8 cellular contexts compared by ENCODE assay signal in the genomic region with DNA sequence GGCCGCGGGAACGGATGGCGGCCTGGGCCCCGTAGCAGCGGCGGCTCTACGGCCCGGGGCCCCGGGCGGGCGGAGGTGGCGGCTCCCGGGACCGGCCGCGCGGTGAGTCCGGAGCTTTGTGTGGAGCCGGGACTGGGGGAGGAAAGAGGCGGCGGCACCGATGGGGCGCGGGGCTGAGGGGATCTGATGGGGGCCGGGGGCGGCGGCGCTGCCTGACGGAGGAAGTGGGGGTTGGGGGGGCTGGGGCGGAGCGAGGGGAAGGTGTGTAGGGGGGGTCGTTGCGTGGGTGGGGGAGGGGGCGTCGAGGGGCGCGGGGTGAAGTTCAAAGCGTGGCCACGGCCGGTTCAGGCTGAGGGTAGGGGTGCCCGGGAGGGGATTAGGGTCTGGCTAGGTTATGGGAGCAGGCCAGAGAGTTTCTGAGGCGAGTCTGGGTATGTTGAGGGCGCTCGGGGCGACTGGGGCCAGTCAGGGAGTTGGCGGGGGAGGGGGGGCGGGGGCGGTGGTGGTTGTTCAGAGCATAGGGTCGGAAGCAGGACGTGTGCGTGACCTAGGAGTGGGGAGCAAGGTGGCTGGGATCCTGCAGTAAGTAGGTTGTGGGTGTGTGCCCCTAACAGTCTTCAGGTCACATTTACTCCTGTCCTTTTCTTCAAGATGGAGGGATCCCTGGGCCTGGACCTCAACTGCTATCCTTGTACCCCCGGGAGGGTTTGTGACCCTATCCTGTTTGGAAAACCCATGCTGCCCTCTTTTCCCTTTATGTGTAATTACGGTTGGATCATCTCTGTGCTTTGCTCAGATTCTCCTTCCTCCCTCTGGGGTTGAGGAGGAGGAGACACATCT. TPM values are rescaled to one million over a fixed set of nuclear protein-coding genes. Genes with fewer than 3 reads are reported as not detected.
DNase-seq lines count a peak whose midpoint lies in the region; ATAC-seq, FAIRE-seq and TF ChIP-seq lines count a peak whose summit lies in the region.

No MANE protein-coding gene starts in this region.

- H3K9ac ChIP-seq in Karpas-422 (ENCODE audit: low read length) (peak overlapping the region; percentile 78), K562 (ENCODE audit: insufficient read depth in 1 of 2, low read depth in 2 of 2, low read length in 2 of 2) (peak overlapping the region; percentile 81 to 89)

- H4K20me1 ChIP-seq in Karpas-422 (ENCODE audit: insufficient read depth, low read depth, low read length) (peaks cover 13% of the 10 kb centered on the region; the same call in 1 of the 2 replicates), K562 (replicated peaks; ENCODE audit: control insufficient read depth, insufficient read depth, low read length) (peaks cover 10% of the 10 kb centered on the region; the same call in 1 of the 2 replicates)

- TF ChIP-seq RAD21 in K562 (CRISPR knock-in tag; conservative IDR thresholded peaks at IDR 0.05 in 1 of 2, IDR thresholded peaks at IDR 0.05 in 1 of 2), result no peak

- peak; percentile 74 for DNase-seq in Right ventricle myocardium inferior (ENCODE audit: missing footprints)
- DNase-seq in cardiac septum (ENCODE audit: low spot score), result no peak
- DNase-seq in Karpas-422, result peak; percentile 67
- DNase-seq in T-helper 2 cell, result peak in 4 of 5 experiments; percentile 4 to 57 (median 10)
- DNase-seq in K562 (ENCODE audit: extremely low read depth in 1 of 4, low spot score in 3 of 4), result peak; percentile 52 to 84 (median 75)
- no peak for DNase-seq in iPS DF 6.9 (ENCODE audit: low read depth, low spot score)
- DNase-seq in sigmoid colon, result peak; percentile 72
- DNase-seq in NCI-H1436 treated with DMSO at 0.1 percent for 48 hours (lab: John Stamatoyannopoulos, UW), result no peak

- H3K4me3 ChIP-seq in Karpas-422 (ENCODE audit: low read length) (peak overlapping the region; percentile 71), K562 (peak overlapping the region; percentile 55), iPS DF 6.9 (ENCODE audit: low read length) (peak overlapping the region; percentile 79), sigmoid colon (peak overlapping the region; percentile 56 to 96 (median 84))

- no peaks in the 10 kb centered on the region for H3K9me2 ChIP-seq in Karpas-422 (replicated peaks; ENCODE audit: insufficient read depth, low read length)

- FAIRE-seq in K562 (lab: Jason Lieb, UNC), result no peak

- intact Hi-C loops in Right ventricle myocardium inferior (cut with DNase I) (loop anchor here (2.0 to 10.0 kb wide), 2 partner anchors 46 to 174 kb away; no protein-coding TSS in a partner anchor), cardiac septum (cut with DNase I) (loop anchor here (1.0 to 10.0 kb wide), 2 partner anchors 74 to 956 kb away; partner anchors contain the start of genes TRIP4 and USP3), K562 (cut with micrococcal nuclease) (loop anchor here (2.0 kb wide), 3 partner anchors 22 to 74 kb away; partner anchors contain the start of gene TRIP4), sigmoid colon (cut with DNase I) (loop anchor here (5.0 kb wide), 1 partner anchor 41 kb away; no protein-coding TSS in a partner anchor)

- H2AFZ ChIP-seq in Karpas-422 (ENCODE audit: low read length) (no peak overlapping the region), K562 (ENCODE audit: low read depth, low read length) (peak overlapping the region; percentile 12)

- no peak for TF ChIP-seq CTCF in K562 (IDR thresholded peaks at IDR 0.05 in 2 of 3, conservative IDR thresholded peaks at IDR 0.05 in 1 of 3; ENCODE audit: insufficient read depth in 2 of 3, low read depth in 1 of 3, low read length in 3 of 3)
- TF ChIP-seq CTCF in sigmoid colon (IDR thresholded peaks at IDR 0.05), result no peak

- TF ChIP-seq POLR2A in K562 (conservative IDR thresholded peaks at IDR 0.05), result no peak
- peak in 1 of 2 donors; percentile 28 for TF ChIP-seq POLR2A in sigmoid colon (IDR thresholded peaks at IDR 0.05)

- 3% methylated on average over 3 of the region's 54 CpGs for WGBS in K562 (ENCODE audit: insufficient coverage, low coverage, missing lambda C conversion rate)
- no CpG with 5 or more reads among the region's 54 CpGs for WGBS in iPS DF 6.9 (ENCODE audit: insufficient coverage, insufficient read length)
- WGBS in sigmoid colon, 2 donors, result 1 to 2% methylated on average over 54 of the region's 54 CpGs

- H3K36me3 ChIP-seq in Karpas-422 (ENCODE audit: insufficient read depth, low read length), result 0 out of 2 replicates have a peak, but pooled peaks cover 3% of the 10 kb centered on the region
- H3K36me3 ChIP-seq in K562 (ENCODE audit: control insufficient read depth, insufficient read depth, low read length), result peaks cover 18% of the 10 kb centered on the region; the same call in 2 of the 3 replicates
- no peaks in the 10 kb centered on the region for H3K36me3 ChIP-seq in iPS DF 6.9 (ENCODE audit: control insufficient read depth, insufficient read depth, low read length)
- no peaks in the 10 kb centered on the region for H3K36me3 ChIP-seq in sigmoid colon

- in situ Hi-C loops in K562 (cut with MboI), result no loop called here

- H3K4me1 ChIP-seq in Karpas-422 (ENCODE audit: low read length) (peaks cover 85% of the 10 kb centered on the region), K562 (replicated peaks in 1 of 2; ENCODE audit: control insufficient read depth in 2 of 2, insufficient read depth in 2 of 2, low read length in 2 of 2) (peaks cover 9 to 60% of the 10 kb centered on the region in 2 experiments; a peak in 4 of 5 replicates), iPS DF 6.9 (ENCODE audit: control insufficient read depth, insufficient read depth, low read length) (no peaks in the 10 kb centered on the region; the same call in 1 of the 2 replicates), sigmoid colon (peaks cover 4 to 72% (median 66%) of the 10 kb centered on the region in 4 donors)

- peak; percentile 75 for ATAC-seq in Right ventricle myocardium inferior
- peak; percentile 49 for ATAC-seq in K562

- peak overlapping the region; percentile 76 for H3K27ac ChIP-seq in Karpas-422 (ENCODE audit: low read length)
- H3K27ac ChIP-seq in K562 (ENCODE audit: extremely low read depth, low read depth, low read length), result peak overlapping the region; percentile 88
- no peak overlapping the region for H3K27ac ChIP-seq in iPS DF 6.9 (ENCODE audit: low read length)
- H3K27ac ChIP-seq in sigmoid colon, result peak overlapping the region; percentile 86 to 97 (median 92)

- H3K9me3 ChIP-seq in Karpas-422 (ENCODE audit: low read length) (no peaks in the 10 kb centered on the region), K562 (replicated peaks; ENCODE audit: control insufficient read depth, insufficient read depth, low read depth, low read length) (no peaks in the 10 kb centered on the region), iPS DF 6.9 (ENCODE audit: control insufficient read depth, insufficient read depth, low read length) (no peaks in the 10 kb centered on the region), sigmoid colon (no peaks in the 10 kb centered on the region)

- CTCF ChIA-PET in K562 (lab: Yijun Ruan, JAX; ENCODE audit: low intra/inter-chr PET ratio), result no interaction called here

- BruUV-seq in K562 (replicated peaks; lab: Mats Ljungman, UMichigan), result no TSS peak

- H3K9me1 ChIP-seq in K562 (ENCODE audit: control insufficient read depth, insufficient read depth, low read length), result no peaks in the 10 kb centered on the region

- H3K79me2 ChIP-seq in Karpas-422 (ENCODE audit: low read length), result peaks cover 63% of the 10 kb centered on the region
- peaks cover 53% of the 10 kb centered on the region for H3K79me2 ChIP-seq in K562 (ENCODE audit: control insufficient read depth, insufficient read depth, low read length)

- POLR2A ChIA-PET in K562 (lab: Yijun Ruan, JAX), result interaction anchor here (0.5 to 2.4 kb wide), 11 partner anchors 7 to 1074 kb away, joined by 3 to 8 read pairs (median 4); partner anchors contain the start of gene CIAO2A

- no peak for TF ChIP-seq EP300 in K562 (IDR thresholded peaks at IDR 0.05; ENCODE audit: low read length)
- TF ChIP-seq EP300 in sigmoid colon (IDR thresholded peaks at IDR 0.05), result no peak

- H3K27me3 ChIP-seq in Karpas-422 (ENCODE audit: low read length) (no peaks in the 10 kb centered on the region), K562 (ENCODE audit: control insufficient read depth in 2 of 2, insufficient read depth in 2 of 2, low read length in 2 of 2) (no peaks in the 10 kb centered on the region), iPS DF 6.9 (ENCODE audit: control insufficient read depth, insufficient read depth, low read length) (no peaks in the 10 kb centered on the region), sigmoid colon (no peaks in the 10 kb centered on the region)

- H3K4me2 ChIP-seq in Karpas-422 (ENCODE audit: low read depth, low read length, poor library complexity, severe bottlenecking), result peak overlapping the region; percentile 78
- peak overlapping the region; percentile 96 for H3K4me2 ChIP-seq in K562 (ENCODE audit: insufficient read depth, low read length)

RNA-seq across cellular contexts. Expression of gene ZNF609, which starts 0.6 kb away (rescaled TPM):
- total RNA-seq in Right ventricle myocardium inferior (16.9 TPM), cardiac septum (15.3 TPM), K562 (2014; rRNA removed) (17.1 and 18.2 TPM in 2 replicates), K562 (2014; rRNA removed; fragmentation: Illumina TruSeq; extraction: Trizol) (21.9 and 23.5 TPM in 2 replicates), K562 (2015; rRNA removed; fragmentation: Illumina TruSeq; extraction: Trizol) (17.8 and 19.6 TPM in 2 replicates), K562 (2021) (38.4 and 38.7 TPM in 2 replicates), sigmoid colon (10 to 100 TPM; 29.6 to 35.2 (median 31.0) TPM)
- total RNA-seq in Karpas-422 (2014; rRNA removed; shearing (Covaris generic); ENCODE audit: low replicate concordance), result 26.7 and 29.6 TPM in 2 replicates
- 86.9 and 163 TPM in 2 replicates for total RNA-seq in K562 (2011; cell fraction: chromatin; rRNA removed; ENCODE audit: low replicate concordance)
- total RNA-seq in K562 (2011; cell fraction: nucleolus; rRNA removed), result 41.4 and 47.1 TPM in 2 replicates
- 93.0 and 141 TPM in 2 replicates for total RNA-seq in K562 (2011; cell fraction: nucleoplasm; rRNA removed)
- polyA plus RNA-seq in K562 (2011; rRNA removed) (21.3 TPM in 2 replicates), K562 (2014; fragmentation: Illumina TruSeq; extraction: Trizol) (29.2 and 34.2 TPM in 2 replicates), K562 (2014; fragmentation: Nextera tagmentation; extraction: Ambion mirVana) (1 to 10 TPM; 3.0 to 7.6 TPM), K562 (2014; rRNA removed) (15.2 and 16.0 TPM in 2 replicates), sigmoid colon (10 to 100 TPM in 1 of 3 donors, 1 to 10 TPM in 2; 4.8 to 13.5 (median 5.5) TPM)
- polyA plus RNA-seq in K562 (2011; cell fraction: cytosol; rRNA removed), result 11.0 and 11.1 TPM in 2 replicates
- 29.8 and 33.7 TPM in 2 replicates for polyA plus RNA-seq in K562 (2011; cell fraction: nucleus; rRNA removed)
- polyA plus RNA-seq in K562 (2012), result 18.5 and 21.6 TPM in 2 replicates
- polyA minus RNA-seq in K562 (2011; rRNA and poly(A)+ RNA removed), result 72.3 and 75.6 TPM in 2 replicates
- 20.1 and 34.1 TPM in 2 replicates for polyA minus RNA-seq in K562 (2011; cell fraction: cytosol; rRNA and poly(A)+ RNA removed)
- polyA minus RNA-seq in K562 (2011; cell fraction: nucleus; rRNA and poly(A)+ RNA removed), result 12.9 and 19.5 TPM in 2 replicates

Comparison
In these comparisons a context has a peak if more than half of its experiments do, and no peak if none do; other contexts are left out.
1. DNase-seq: peak in Right ventricle myocardium inferior (single experiment), Karpas-422 (single experiment), T-helper 2 cell (4 of 5), K562 (4 of 4) and sigmoid colon (single experiment); none in cardiac septum (single experiment), iPS DF 6.9 (single experiment) and NCI-H1436 treated with DMSO at 0.1 percent for 48 hours (single experiment).
2. Peak in every context shown above with its lines, with median percentiles within 50 percentile points of each other: H3K4me3 ChIP-seq.